1 cellular context compared by ENCODE assay signal in genomic region chr4:79273918-79274317, GRCh38.
TF ChIP-seq lines count a peak whose summit lies in the region.

No MANE protein-coding gene starts in this region.

TF ChIP-seq in K562, 482 proteins besides CTCF, POLR2A, EP300 and RAD21:
- no peak for TF ChIP-seq SNAPC5 (CRISPR knock-in tag; IDR thresholded peaks at IDR 0.05)
- TF ChIP-seq TCF3 (CRISPR knock-in tag; IDR thresholded peaks at IDR 0.05): peak; percentile 61
- peak; percentile 73 for TF ChIP-seq CBFA2T3 (IDR thresholded peaks at IDR 0.05)
- peak; percentile 25; the same call in 1 of the 2 replicates for TF ChIP-seq CTBP1 (IDR thresholded peaks at IDR 0.05; ENCODE audit: borderline replicate concordance)
- peak; percentile 19 for TF ChIP-seq DACH1 (IDR thresholded peaks at IDR 0.05; ENCODE audit: partially characterized antibody)
- TF ChIP-seq ZBTB17 (CRISPR knock-in tag; IDR thresholded peaks at IDR 0.05): no peak
- TF ChIP-seq TEAD4 (IDR thresholded peaks at IDR 0.05; ENCODE audit: low read length): 0 out of 2 replicates have a peak, but pooled peaks have one; percentile 15
- TF ChIP-seq TEAD4 (CRISPR knock-in tag; IDR thresholded peaks at IDR 0.05; ENCODE audit: borderline replicate concordance): no peak
- no peak for TF ChIP-seq SNRNP70 (optimal IDR thresholded peaks at IDR 0.05; ENCODE audit: low read depth, low read length)
- TF ChIP-seq ZNF431 (CRISPR knock-in tag; IDR thresholded peaks at IDR 0.05): peak; percentile 86
- 0 out of 2 replicates have a peak, but pooled peaks have one; percentile 12 for TF ChIP-seq MTA2 (IDR thresholded peaks at IDR 0.05; ENCODE audit: low read depth)
- no peak for TF ChIP-seq ZNF507 (tag; conservative IDR thresholded peaks at IDR 0.05)
- peak; percentile 64 for TF ChIP-seq CBFA2T2 (conservative IDR thresholded peaks at IDR 0.05)
TF ChIP-seq in K562: peak in this region for 8.
